11 cellular contexts compared by ENCODE assay signal in genomic region chr15:55791576-55792400, GRCh38. TPM values are rescaled to one million over a fixed set of nuclear protein-coding genes. Genes with fewer than 3 reads are reported as not detected.
A peak's percentile ranks its signal among the peaks of the same experiment; 100 is the strongest.
DNase-seq lines count a peak whose midpoint lies in the region; ATAC-seq, FAIRE-seq and TF ChIP-seq lines count a peak whose summit lies in the region.
"Had no signal": no experiment of that assay in that cellular context is flagged by ENCODE, and none has a peak within 500 bp of the region (broad histone marks: within the 10 kb centered on the region; RNA-seq: fewer than 3 reads in every experiment).

No MANE protein-coding gene starts in this region.

- peaks cover 4% of the 10 kb centered on the region; the same call in 1 of the 2 replicates for H3K9me3 ChIP-seq in MG63

- no peak overlapping the region for H4K5ac ChIP-seq in mesendoderm (ENCODE audit: low read length)

- peak overlapping the region; percentile 50 for H2AK5ac ChIP-seq in mesendoderm (ENCODE audit: low read length)

- no peak for TF ChIP-seq POLR2A in GM12891 (IDR thresholded peaks at IDR 0.05; ENCODE audit: low read depth, low read length)

- no CpG with 5 or more reads among the region's 3 CpGs for WGBS in mesendoderm (ENCODE audit: extremely low coverage, insufficient coverage, low lambda C conversion rate)

- DNase-seq in DMS153 (lab: John Stamatoyannopoulos, UW) = peak; percentile 54
- DNase-seq in MG63 = peak; percentile 41
- peak; percentile 87 for DNase-seq in astrocyte of the hippocampus (ENCODE audit: low read depth, low spot score)
- peak; percentile 92 for DNase-seq in mesendoderm
- DNase-seq in stimulated activated CD4-positive, alpha-beta T cell treated with anti-CD3 and anti-CD28 coated beads, Interleukin-12 subunit alpha, Interleukin-12 subunit beta, amount 100 ng/mL, for 4 hours = no peak
- DNase-seq in cortex of kidney (lab: John Stamatoyannopoulos, UW) = no peak
- DNase-seq in GM12891 (ENCODE audit: insufficient read length, low spot score) = no peak
- DNase-seq: NCI-H187 treated with DMSO at 0.1 percent for 48 hours; right cardiac atrium; stimulated activated naive CD4-positive, alpha-beta T cell had no signal

- no peak overlapping the region for H3K18ac ChIP-seq in mesendoderm (ENCODE audit: low read length)

- H2BK15ac ChIP-seq in mesendoderm (replicated peaks; ENCODE audit: low read depth) = no peak overlapping the region

- H3K23ac ChIP-seq in mesendoderm (ENCODE audit: low read length) = no peak overlapping the region

- no peak for FAIRE-seq in GM12891 (lab: Jason Lieb, UNC)

- H4K8ac ChIP-seq in mesendoderm (ENCODE audit: low read depth, low read length) = no peak overlapping the region

- no peak overlapping the region for H2BK120ac ChIP-seq in mesendoderm (ENCODE audit: low read depth, low read length)

- no peaks in the 10 kb centered on the region for H3K79me2 ChIP-seq in mesendoderm (ENCODE audit: control insufficient read depth, insufficient read depth, low read length)

- H3K4me3 ChIP-seq in MG63 = no peak overlapping the region
- H3K4me3 ChIP-seq in mesendoderm (ENCODE audit: low read length) = no peak overlapping the region

- H3K27me3 ChIP-seq in MG63 = no peaks in the 10 kb centered on the region
- H3K27me3 ChIP-seq in mesendoderm (ENCODE audit: insufficient read depth, low read length, poor library complexity) = no peaks in the 10 kb centered on the region

- H3K36me3 ChIP-seq in MG63 = no peaks in the 10 kb centered on the region
- H3K36me3 ChIP-seq in mesendoderm (ENCODE audit: control insufficient read depth, insufficient read depth, low read length) = no peaks in the 10 kb centered on the region

- H3K56ac ChIP-seq in mesendoderm (ENCODE audit: low read length) = peak overlapping the region; percentile 57

- no peak for ATAC-seq in HG03439 (IDR thresholded peaks at IDR 0.05; ENCODE audit: unreplicated experiment)
- ATAC-seq: right cardiac atrium had no signal

- H3K4me1 ChIP-seq in mesendoderm (ENCODE audit: control insufficient read depth, low read depth, low read length) = peaks cover 10% of the 10 kb centered on the region

- no peak overlapping the region for H3K9ac ChIP-seq in mesendoderm (ENCODE audit: low read length)

- no peaks in the 10 kb centered on the region for H3K79me1 ChIP-seq in mesendoderm (ENCODE audit: low read length)

- peak overlapping the region; percentile 90 for H3K27ac ChIP-seq in mesendoderm (ENCODE audit: low read depth, low read length)

- H2BK5ac ChIP-seq in mesendoderm (ENCODE audit: low read length) = peak overlapping the region; percentile 40

- H3K4ac ChIP-seq in mesendoderm (ENCODE audit: low read depth, low read length) = no peak overlapping the region

- H3K4me2 ChIP-seq in mesendoderm (ENCODE audit: low read length) = no peak overlapping the region

TF ChIP-seq in GM12891, 5 proteins besides CTCF, POLR2A, EP300 and RAD21:
- TF ChIP-seq SPI1 (IDR thresholded peaks at IDR 0.05; ENCODE audit: low read depth, low read length) (no peak), POLR2AphosphoS5 (IDR thresholded peaks at IDR 0.05; ENCODE audit: low read depth, low read length) (no peak), POU2F2 (IDR thresholded peaks at IDR 0.05; ENCODE audit: low read depth, low read length) (no peak), TAF1 (IDR thresholded peaks at IDR 0.05; ENCODE audit: low read depth, low read length) (no peak), PAX5 (IDR thresholded peaks at IDR 0.05; ENCODE audit: insufficient read depth, low read length, severe bottlenecking) (no peak)

RNA-seq across cellular contexts. Expression of gene PRTG, which starts 48.8 kb away (rescaled TPM):
- 0.42 and 2.9 TPM in 2 replicates for total RNA-seq in MG63 (2014; rRNA removed; shearing (Covaris generic); ENCODE audit: low replicate concordance)
- 2.3 TPM for polyA plus RNA-seq in mesendoderm (2013, experiment 1 of 2)
- 2.1 TPM for polyA plus RNA-seq in mesendoderm (2013, experiment 2 of 2)
- 0.01 TPM for polyA plus RNA-seq in GM12891 (2012; ENCODE audit: low read depth, missing spikeins)

Comparison
In these comparisons a context has a peak if more than half of its experiments do, and no peak if none do; other contexts are left out.
1. DNase-seq: peak in DMS153 (single experiment), MG63 (single experiment), astrocyte of the hippocampus (single experiment) and mesendoderm (single experiment); none in stimulated activated CD4-positive, alpha-beta T cell treated with anti-CD3 and anti-CD28 coated beads, Interleukin-12 subunit alpha, Interleukin-12 subunit beta, amount 100 ng/mL, for 4 hours (single experiment), cortex of kidney (single experiment) and GM12891 (single experiment).